Comparison of ENCODE assay signal across 20 cellular contexts in genomic region chr12:91529829-91530228, GRCh38.
DNase-seq lines count a peak whose midpoint lies in the region; ATAC-seq, FAIRE-seq and TF ChIP-seq lines count a peak whose summit lies in the region.
"Had no signal": no experiment of that assay in that cellular context is flagged by ENCODE, and none has a peak within 500 bp of the region (broad histone marks: within the 10 kb centered on the region; RNA-seq: fewer than 3 reads in every experiment).

No MANE protein-coding gene starts in this region.

- intact Hi-C loops in activated CD4-positive, alpha-beta T cell treated with anti-CD3 and anti-CD28 coated beads, Interleukin-2, amount 10 ng/mL, durations not matched to agents 24 days and 14 days (cut with micrococcal nuclease), result no loop called here

- H3K27ac ChIP-seq in astrocyte (ENCODE audit: low read depth, low read length) (no peak overlapping the region), GM23338 (ENCODE audit: low read depth) (no peak overlapping the region)
- H3K27ac ChIP-seq: 22Rv1, esophagus muscularis mucosa, KMS-11 had no signal

- H3K79me2 ChIP-seq in astrocyte (ENCODE audit: insufficient read depth, low read length) (no peaks in the 10 kb centered on the region), GM23338 (replicated peaks; ENCODE audit: insufficient read depth) (no peaks in the 10 kb centered on the region)

- no peaks in the 10 kb centered on the region for H3K9me2 ChIP-seq in GM23338 (ENCODE audit: insufficient read depth)

- H3K27ac Mint-ChIP-seq in activated CD4-positive, alpha-beta T cell treated with anti-CD3 and anti-CD28 coated beads, Interleukin-2, amount 10 ng/mL, durations not matched to agents 24 days and 14 days, result no peak overlapping the region
- H3K27ac Mint-ChIP-seq in astrocyte (ENCODE audit: unreplicated experiment), result no peak overlapping the region
- H3K27ac Mint-ChIP-seq in GM23338, result no peak overlapping the region
- H3K27ac Mint-ChIP-seq in progenitor cell of endocrine pancreas, result no peak overlapping the region
- H3K27ac Mint-ChIP-seq: dendritic cell treated with granulocyte-macrophage colony-stimulating factor and Interleukin-4, amounts not matched to agents 40 ng/mL and 50 ng/mL, for 4 days; nephron progenitor cell had no signal

- no peaks in the 10 kb centered on the region for H3K9me3 ChIP-seq in astrocyte (ENCODE audit: insufficient read depth, low read depth, low read length)
- H3K9me3 ChIP-seq: BE2C had no signal

- ATAC-seq in HG03469 (IDR thresholded peaks at IDR 0.05; ENCODE audit: unreplicated experiment) (no peak), GM23338 (no peak)

- H3K4me3 Mint-ChIP-seq in activated CD4-positive, alpha-beta T cell treated with anti-CD3 and anti-CD28 coated beads, Interleukin-2, amount 10 ng/mL, durations not matched to agents 24 days and 14 days, result no peak overlapping the region
- no peak overlapping the region for H3K4me3 Mint-ChIP-seq in astrocyte (ENCODE audit: unreplicated experiment)
- no peak overlapping the region for H3K4me3 Mint-ChIP-seq in GM23338
- H3K4me3 Mint-ChIP-seq in progenitor cell of endocrine pancreas (ENCODE audit: low read depth), result no peak overlapping the region
- H3K4me3 Mint-ChIP-seq: dendritic cell treated with granulocyte-macrophage colony-stimulating factor and Interleukin-4, amounts not matched to agents 40 ng/mL and 50 ng/mL, for 4 days; nephron progenitor cell had no signal

- peak; percentile 18 for DNase-seq in activated CD4-positive, alpha-beta T cell treated with anti-CD3 and anti-CD28 coated beads, Interleukin-2, amount 10 ng/mL, durations not matched to agents 24 days and 14 days
- no peak for DNase-seq in activated CD4-positive, alpha-beta T cell treated with anti-CD3 and anti-CD28 coated beads, Interleukin-2, amount 50 U/mL, for 1 hour
- DNase-seq in astrocyte (ENCODE audit: low read depth) (peak; percentile 8), fibroblast of mammary gland (ENCODE audit: low read depth) (peak; percentile 18), hypothalamus (lab: John Stamatoyannopoulos, UW) (no peak), GM23338 (ENCODE audit: low spot score) (no peak), progenitor cell of endocrine pancreas (ENCODE audit: low spot score, unreplicated experiment) (no peak)
- DNase-seq: activated naive CD4-positive, alpha-beta T cell; BE2C; Calu3; kidney; NCI-H1417; NCI-H774; nephron progenitor cell had no signal

- no peaks in the 10 kb centered on the region for H3K4me1 Mint-ChIP-seq in activated CD4-positive, alpha-beta T cell treated with anti-CD3 and anti-CD28 coated beads, Interleukin-2, amount 10 ng/mL, durations not matched to agents 24 days and 14 days
- H3K4me1 Mint-ChIP-seq in astrocyte (ENCODE audit: low read depth, unreplicated experiment) (peaks cover 4% of the 10 kb centered on the region), GM23338 (no peaks in the 10 kb centered on the region), progenitor cell of endocrine pancreas (ENCODE audit: low read depth) (no peaks in the 10 kb centered on the region)
- H3K4me1 Mint-ChIP-seq: nephron progenitor cell had no signal

- no peaks in the 10 kb centered on the region for H3F3A ChIP-seq in GM23338 (replicated peaks; ENCODE audit: low read depth)

- H3K36me3 ChIP-seq in astrocyte (ENCODE audit: insufficient read depth, low read length) (no peaks in the 10 kb centered on the region), GM23338 (ENCODE audit: insufficient read depth) (no peaks in the 10 kb centered on the region)
- H3K36me3 ChIP-seq: BE2C, esophagus muscularis mucosa had no signal

- H3K4me1 ChIP-seq in astrocyte (ENCODE audit: insufficient read depth, low read length) (no peaks in the 10 kb centered on the region), GM23338 (ENCODE audit: insufficient read depth) (no peaks in the 10 kb centered on the region)
- H3K4me1 ChIP-seq: BE2C, esophagus muscularis mucosa had no signal

- H3K9ac ChIP-seq in astrocyte (ENCODE audit: low read length), result no peak overlapping the region
- H3K9ac ChIP-seq: KMS-11 had no signal

- H3K27me3 ChIP-seq in astrocyte (ENCODE audit: insufficient read depth, low read length) (no peaks in the 10 kb centered on the region), GM23338 (ENCODE audit: insufficient read depth) (no peaks in the 10 kb centered on the region)
- H3K27me3 ChIP-seq: BE2C, esophagus muscularis mucosa had no signal

- no peak for TF ChIP-seq CTCF in astrocyte (IDR thresholded peaks at IDR 0.05; ENCODE audit: insufficient read depth, low read depth, low read length)
- TF ChIP-seq CTCF in fibroblast of mammary gland (conservative IDR thresholded peaks at IDR 0.05; ENCODE audit: control insufficient read depth, insufficient read depth, low read depth, low read length), result no peak
- no peak for TF ChIP-seq CTCF in GM23338 (conservative IDR thresholded peaks at IDR 0.05; ENCODE audit: low read depth in 2 of 2)
- no peak for TF ChIP-seq CTCF in progenitor cell of endocrine pancreas (IDR thresholded peaks at IDR 0.05; ENCODE audit: unreplicated experiment)

- H3K4me3 ChIP-seq in astrocyte (ENCODE audit: insufficient read depth, low read depth, low read length) (no peak overlapping the region), fibroblast of mammary gland (ENCODE audit: control insufficient read depth, low read depth, low read length) (no peak overlapping the region), GM23338 (no peak overlapping the region)
- H3K4me3 ChIP-seq: esophagus muscularis mucosa had no signal

- no peaks in the 10 kb centered on the region for H3K27me3 Mint-ChIP-seq in activated CD4-positive, alpha-beta T cell treated with anti-CD3 and anti-CD28 coated beads, Interleukin-2, amount 10 ng/mL, durations not matched to agents 24 days and 14 days
- H3K27me3 Mint-ChIP-seq in astrocyte (ENCODE audit: low read depth, unreplicated experiment), result no peaks in the 10 kb centered on the region
- H3K27me3 Mint-ChIP-seq in GM23338 (ENCODE audit: insufficient read depth, low read depth, poor library complexity), result no peaks in the 10 kb centered on the region
- no peaks in the 10 kb centered on the region for H3K27me3 Mint-ChIP-seq in progenitor cell of endocrine pancreas
- H3K27me3 Mint-ChIP-seq: dendritic cell treated with granulocyte-macrophage colony-stimulating factor and Interleukin-4, amounts not matched to agents 40 ng/mL and 50 ng/mL, for 4 days had no signal

- H3K4me2 ChIP-seq in astrocyte (ENCODE audit: low read length) (no peak overlapping the region), GM23338 (no peak overlapping the region)
- H3K4me2 ChIP-seq: KMS-11 had no signal

- H3K9me3 Mint-ChIP-seq in activated CD4-positive, alpha-beta T cell treated with anti-CD3 and anti-CD28 coated beads, Interleukin-2, amount 10 ng/mL, durations not matched to agents 24 days and 14 days, result peaks cover 5% of the 10 kb centered on the region
- no peaks in the 10 kb centered on the region for H3K9me3 Mint-ChIP-seq in astrocyte (ENCODE audit: unreplicated experiment)
- H3K9me3 Mint-ChIP-seq in GM23338, result peaks cover 8% of the 10 kb centered on the region; the same call in 2 of the 3 replicates
- peaks cover 2% of the 10 kb centered on the region for H3K9me3 Mint-ChIP-seq in progenitor cell of endocrine pancreas (ENCODE audit: low read depth)

- H4K20me1 ChIP-seq in astrocyte (ENCODE audit: insufficient read depth, low read length) (no peaks in the 10 kb centered on the region), GM23338 (replicated peaks; ENCODE audit: insufficient read depth) (no peaks in the 10 kb centered on the region)

- no peak for FAIRE-seq in astrocyte (lab: Jason Lieb, UNC)
- FAIRE-seq: G401.6, kidney had no signal

- H2AFZ ChIP-seq in astrocyte (ENCODE audit: low read depth, low read length) (no peak overlapping the region), GM23338 (no peak overlapping the region)

- H3K36me3 Mint-ChIP-seq in activated CD4-positive, alpha-beta T cell treated with anti-CD3 and anti-CD28 coated beads, Interleukin-2, amount 10 ng/mL, durations not matched to agents 24 days and 14 days (ENCODE audit: low read depth), result no peaks in the 10 kb centered on the region
- H3K36me3 Mint-ChIP-seq in astrocyte (ENCODE audit: low read depth, unreplicated experiment), result no peaks in the 10 kb centered on the region
- H3K36me3 Mint-ChIP-seq in GM23338 (ENCODE audit: low read depth), result peaks cover 2% of the 10 kb centered on the region; the same call in 1 of the 3 replicates
- H3K36me3 Mint-ChIP-seq in progenitor cell of endocrine pancreas (ENCODE audit: insufficient read depth), result no peaks in the 10 kb centered on the region

TF ChIP-seq in GM23338, 12 proteins besides CTCF, POLR2A, EP300 and RAD21 (continues in another document):
- TF ChIP-seq, protein P1, sequence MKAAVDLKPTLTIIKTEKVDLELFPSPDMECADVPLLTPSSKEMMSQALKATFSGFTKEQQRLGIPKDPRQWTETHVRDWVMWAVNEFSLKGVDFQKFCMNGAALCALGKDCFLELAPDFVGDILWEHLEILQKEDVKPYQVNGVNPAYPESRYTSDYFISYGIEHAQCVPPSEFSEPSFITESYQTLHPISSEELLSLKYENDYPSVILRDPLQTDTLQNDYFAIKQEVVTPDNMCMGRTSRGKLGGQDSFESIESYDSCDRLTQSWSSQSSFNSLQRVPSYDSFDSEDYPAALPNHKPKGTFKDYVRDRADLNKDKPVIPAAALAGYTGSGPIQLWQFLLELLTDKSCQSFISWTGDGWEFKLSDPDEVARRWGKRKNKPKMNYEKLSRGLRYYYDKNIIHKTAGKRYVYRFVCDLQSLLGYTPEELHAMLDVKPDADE (IDR thresholded peaks at IDR 0.05), result no peak
- TF ChIP-seq CREB1 (CRISPR knock-in tag; IDR thresholded peaks at IDR 0.05; ENCODE audit: low read depth), result no peak

Comparison
In these comparisons a context has a peak if more than half of its experiments do, and no peak if none do; other contexts are left out.
1. DNase-seq: peak in activated CD4-positive, alpha-beta T cell treated with anti-CD3 and anti-CD28 coated beads, Interleukin-2, amount 10 ng/mL, durations not matched to agents 24 days and 14 days (single experiment), astrocyte (single experiment) and fibroblast of mammary gland (single experiment); none in activated CD4-positive, alpha-beta T cell treated with anti-CD3 and anti-CD28 coated beads, Interleukin-2, amount 50 U/mL, for 1 hour (single experiment), hypothalamus (0 of 51), GM23338 (single experiment) and progenitor cell of endocrine pancreas (single experiment).